7 cellular contexts compared by ENCODE assay signal in genomic region chr19:48241771-48242170, GRCh38. TPM values are rescaled to one million over a fixed set of nuclear protein-coding genes. Genes with fewer than 3 reads are reported as not detected.
DNase-seq lines count a peak whose midpoint lies in the region; ATAC-seq lines count a peak whose summit lies in the region.
"Not testable (repeated sequence)": the region's sequence is repeated elsewhere in the genome, so short reads cannot be mapped to it uniquely, and the experiment has no call there.

No MANE protein-coding gene starts in this region.

- H3K4me3 ChIP-seq in CD4-positive, alpha-beta memory T cell (ENCODE audit: low read length in 2 of 2) = not testable (repeated sequence)

- H3K36me3 Mint-ChIP-seq in CD4-positive, alpha-beta memory T cell = peaks cover 45 to 62% of the 10 kb centered on the region in 2 donors
- H3K36me3 Mint-ChIP-seq in activated CD4-positive, alpha-beta T cell treated with anti-CD3 and anti-CD28 coated beads for 36 hours (ENCODE audit: low read depth) = peaks cover 69% of the 10 kb centered on the region
- H3K36me3 Mint-ChIP-seq in activated T-cell treated with anti-CD3 and anti-CD28 coated beads, Interleukin-2, amount 50 U/mL, for 24 hours (ENCODE audit: low read depth) = peaks cover 80% of the 10 kb centered on the region
- H3K36me3 Mint-ChIP-seq in activated naive CD4-positive, alpha-beta T cell treated with anti-CD3 and anti-CD28 coated beads, Interleukin-2, amount 10 ng/mL, durations not matched to agents 7 days and 5 days = peaks cover 69% of the 10 kb centered on the region
- H3K36me3 Mint-ChIP-seq in central memory CD8-positive, alpha-beta T cell (ENCODE audit: insufficient read depth) = peaks cover 50% of the 10 kb centered on the region
- H3K36me3 Mint-ChIP-seq in naive thymus-derived CD8-positive, alpha-beta T cell = peaks cover 5 to 75% (median 40%) of the 10 kb centered on the region in 3 donors
- peaks cover 35 to 55% of the 10 kb centered on the region in 2 donors for H3K36me3 Mint-ChIP-seq in stimulated activated naive B cell treated with anti-CD40 and anti-IgM and Interleukin-4, amounts not matched to agents 10 μg/mL and 1 μg/mL and 100 μg/mL, for 72 hours

- H3K27me3 Mint-ChIP-seq in CD4-positive, alpha-beta memory T cell; activated CD4-positive, alpha-beta T cell treated with anti-CD3 and anti-CD28 coated beads for 36 hours; activated T-cell treated with anti-CD3 and anti-CD28 coated beads, Interleukin-2, amount 50 U/mL, for 24 hours; activated naive CD4-positive, alpha-beta T cell treated with anti-CD3 and anti-CD28 coated beads, Interleukin-2, amount 10 ng/mL, durations not matched to agents 7 days and 5 days; central memory CD8-positive, alpha-beta T cell; naive thymus-derived CD8-positive, alpha-beta T cell; stimulated activated naive B cell treated with anti-CD40 and anti-IgM and Interleukin-4, amounts not matched to agents 10 μg/mL and 1 μg/mL and 100 μg/mL, for 72 hours: not testable (repeated sequence)

- ATAC-seq in activated CD4-positive, alpha-beta T cell treated with anti-CD3 and anti-CD28 coated beads for 36 hours; central memory CD8-positive, alpha-beta T cell (replicated peaks; ENCODE audit: extremely low read depth, poor library complexity, severe bottlenecking); naive thymus-derived CD8-positive, alpha-beta T cell; stimulated activated naive B cell treated with anti-CD40 and anti-IgM and Interleukin-4, amounts not matched to agents 10 μg/mL and 1 μg/mL and 100 μg/mL, for 72 hours (replicated peaks): not testable (repeated sequence)

- H3K9me3 Mint-ChIP-seq in CD4-positive, alpha-beta memory T cell; activated CD4-positive, alpha-beta T cell treated with anti-CD3 and anti-CD28 coated beads for 36 hours (ENCODE audit: low read depth); activated T-cell treated with anti-CD3 and anti-CD28 coated beads, Interleukin-2, amount 50 U/mL, for 24 hours; activated naive CD4-positive, alpha-beta T cell treated with anti-CD3 and anti-CD28 coated beads, Interleukin-2, amount 10 ng/mL, durations not matched to agents 7 days and 5 days; central memory CD8-positive, alpha-beta T cell; naive thymus-derived CD8-positive, alpha-beta T cell; stimulated activated naive B cell treated with anti-CD40 and anti-IgM and Interleukin-4, amounts not matched to agents 10 μg/mL and 1 μg/mL and 100 μg/mL, for 72 hours: not testable (repeated sequence)

- not testable (repeated sequence) for H3K27ac ChIP-seq in CD4-positive, alpha-beta memory T cell (ENCODE audit: low read depth, low read length)

- H3K36me3 ChIP-seq in CD4-positive, alpha-beta memory T cell (ENCODE audit: insufficient read depth, low read length) = peaks cover 20% of the 10 kb centered on the region

- peak overlapping the region in 6 of 7 donors; percentile 54 to 84 (median 75) for H3K27ac Mint-ChIP-seq in CD4-positive, alpha-beta memory T cell
- H3K27ac Mint-ChIP-seq in activated CD4-positive, alpha-beta T cell treated with anti-CD3 and anti-CD28 coated beads for 36 hours = peak overlapping the region; percentile 73
- H3K27ac Mint-ChIP-seq in activated T-cell treated with anti-CD3 and anti-CD28 coated beads, Interleukin-2, amount 50 U/mL, for 24 hours = peak overlapping the region; percentile 60
- peak overlapping the region; percentile 21 for H3K27ac Mint-ChIP-seq in activated naive CD4-positive, alpha-beta T cell treated with anti-CD3 and anti-CD28 coated beads, Interleukin-2, amount 10 ng/mL, durations not matched to agents 7 days and 5 days
- H3K27ac Mint-ChIP-seq in central memory CD8-positive, alpha-beta T cell (ENCODE audit: low read depth) = peak overlapping the region; percentile 75
- peak overlapping the region; percentile 16 to 89 (median 48) for H3K27ac Mint-ChIP-seq in naive thymus-derived CD8-positive, alpha-beta T cell
- peak overlapping the region; percentile 31 for H3K27ac Mint-ChIP-seq in stimulated activated naive B cell treated with anti-CD40 and anti-IgM and Interleukin-4, amounts not matched to agents 10 μg/mL and 1 μg/mL and 100 μg/mL, for 72 hours

- H3K27me3 ChIP-seq in CD4-positive, alpha-beta memory T cell (ENCODE audit: insufficient read depth, low read length) = not testable (repeated sequence)

- not testable (repeated sequence) for DNase-seq in CD4-positive, alpha-beta memory T cell; activated T-cell treated with anti-CD3 and anti-CD28 coated beads, Interleukin-2, amount 50 U/mL, for 24 hours; activated naive CD4-positive, alpha-beta T cell treated with anti-CD3 and anti-CD28 coated beads, Interleukin-2, amount 10 ng/mL, durations not matched to agents 7 days and 5 days; central memory CD8-positive, alpha-beta T cell (ENCODE audit: low spot score in 2 of 2); naive thymus-derived CD8-positive, alpha-beta T cell; stimulated activated naive B cell treated with anti-CD40 and anti-IgM and Interleukin-4, amounts not matched to agents 10 μg/mL and 1 μg/mL and 100 μg/mL, for 72 hours
- peak; percentile 37 for DNase-seq in activated CD4-positive, alpha-beta T cell treated with anti-CD3 and anti-CD28 coated beads for 36 hours

- not testable (repeated sequence) for H3K9me3 ChIP-seq in CD4-positive, alpha-beta memory T cell (ENCODE audit: control insufficient read depth in 1 of 2, low read length in 2 of 2)

- peaks cover 29 to 54% (median 41%) of the 10 kb centered on the region in 4 donors for H3K4me1 Mint-ChIP-seq in CD4-positive, alpha-beta memory T cell
- H3K4me1 Mint-ChIP-seq in activated CD4-positive, alpha-beta T cell treated with anti-CD3 and anti-CD28 coated beads for 36 hours = peaks cover 59% of the 10 kb centered on the region
- peaks cover 64% of the 10 kb centered on the region for H3K4me1 Mint-ChIP-seq in activated T-cell treated with anti-CD3 and anti-CD28 coated beads, Interleukin-2, amount 50 U/mL, for 24 hours (ENCODE audit: low read depth)
- peaks cover 48% of the 10 kb centered on the region for H3K4me1 Mint-ChIP-seq in activated naive CD4-positive, alpha-beta T cell treated with anti-CD3 and anti-CD28 coated beads, Interleukin-2, amount 10 ng/mL, durations not matched to agents 7 days and 5 days
- peaks cover 34% of the 10 kb centered on the region for H3K4me1 Mint-ChIP-seq in central memory CD8-positive, alpha-beta T cell
- H3K4me1 Mint-ChIP-seq in naive thymus-derived CD8-positive, alpha-beta T cell = peaks cover 15 to 51% (median 39%) of the 10 kb centered on the region in 4 donors
- H3K4me1 Mint-ChIP-seq in stimulated activated naive B cell treated with anti-CD40 and anti-IgM and Interleukin-4, amounts not matched to agents 10 μg/mL and 1 μg/mL and 100 μg/mL, for 72 hours = peaks cover 22 to 42% of the 10 kb centered on the region in 2 donors

- CTCF ChIA-PET in CD4-positive, alpha-beta memory T cell (lab: Charles Lee; ENCODE audit: partially characterized antibody) = interaction anchor here (1.7 kb wide), 1 partner anchor 19 kb away, joined by 6 read pairs; no protein-coding TSS in a partner anchor
- CTCF ChIA-PET in activated CD4-positive, alpha-beta T cell treated with anti-CD3 and anti-CD28 coated beads for 36 hours (lab: Charles Lee); activated naive CD4-positive, alpha-beta T cell treated with anti-CD3 and anti-CD28 coated beads, Interleukin-2, amount 10 ng/mL, durations not matched to agents 7 days and 5 days (lab: Charles Lee): not testable (repeated sequence)

- intact Hi-C loops in CD4-positive, alpha-beta memory T cell (cut with micrococcal nuclease); activated CD4-positive, alpha-beta T cell treated with anti-CD3 and anti-CD28 coated beads for 36 hours (cut with DNase I, micrococcal nuclease): not testable (repeated sequence)

- H3K4me3 Mint-ChIP-seq in CD4-positive, alpha-beta memory T cell; activated CD4-positive, alpha-beta T cell treated with anti-CD3 and anti-CD28 coated beads for 36 hours; activated T-cell treated with anti-CD3 and anti-CD28 coated beads, Interleukin-2, amount 50 U/mL, for 24 hours; activated naive CD4-positive, alpha-beta T cell treated with anti-CD3 and anti-CD28 coated beads, Interleukin-2, amount 10 ng/mL, durations not matched to agents 7 days and 5 days; central memory CD8-positive, alpha-beta T cell; stimulated activated naive B cell treated with anti-CD40 and anti-IgM and Interleukin-4, amounts not matched to agents 10 μg/mL and 1 μg/mL and 100 μg/mL, for 72 hours: not testable (repeated sequence)
- H3K4me3 Mint-ChIP-seq in naive thymus-derived CD8-positive, alpha-beta T cell = peak overlapping the region in 1 of 10 donors; percentile 24

- H3K4me1 ChIP-seq in CD4-positive, alpha-beta memory T cell (ENCODE audit: insufficient read depth, low read length) = peaks cover 32% of the 10 kb centered on the region

- POLR2A ChIA-PET in CD4-positive, alpha-beta memory T cell (lab: Charles Lee; ENCODE audit: partially characterized antibody) = interaction anchor here (1.2 kb wide), 1 partner anchor 7 kb away, joined by 3 read pairs; no protein-coding TSS in a partner anchor
- POLR2A ChIA-PET in activated CD4-positive, alpha-beta T cell treated with anti-CD3 and anti-CD28 coated beads for 36 hours (lab: Charles Lee); naive thymus-derived CD8-positive, alpha-beta T cell (lab: Charles Lee): not testable (repeated sequence)

RNA-seq across cellular contexts. Expression of gene CARD8, which starts 13.9 kb away (rescaled TPM):
- total RNA-seq in CD4-positive, alpha-beta memory T cell = 100 to 1,000 TPM; 310 to 316 TPM
- polyA plus RNA-seq in CD4-positive, alpha-beta memory T cell = 10 to 100 TPM; 74.9 to 90.5 TPM
- 100 to 1,000 TPM; 109 to 118 TPM for total RNA-seq in activated CD4-positive, alpha-beta T cell treated with anti-CD3 and anti-CD28 coated beads for 36 hours
- total RNA-seq in naive thymus-derived CD8-positive, alpha-beta T cell = 100 to 1,000 TPM; 301 to 314 TPM
- 100 to 1,000 TPM in 1 of 3 donors, 10 to 100 TPM in 2; 73.3 to 104 (median 87.7) TPM for polyA plus RNA-seq in naive thymus-derived CD8-positive, alpha-beta T cell

RNA-seq across cellular contexts. Expression of gene ZNF114, which starts 28.1 kb away (rescaled TPM):
- total RNA-seq in CD4-positive, alpha-beta memory T cell = under 1 TPM in 1 of 2 experiments, not detected in 1; 0.36 TPM
- not detected for polyA plus RNA-seq in CD4-positive, alpha-beta memory T cell
- under 1 TPM in 1 of 2 experiments, not detected in 1; 0.12 TPM for total RNA-seq in activated CD4-positive, alpha-beta T cell treated with anti-CD3 and anti-CD28 coated beads for 36 hours
- total RNA-seq in naive thymus-derived CD8-positive, alpha-beta T cell = not detected
- under 1 TPM in 1 of 3 donors, not detected in 2; 0.17 TPM for polyA plus RNA-seq in naive thymus-derived CD8-positive, alpha-beta T cell

Comparison
In these comparisons a context has a peak if more than half of its experiments do, and no peak if none do; other contexts are left out.
1. H3K27ac Mint-ChIP-seq: peak in every context shown above with its lines; median percentile 75 in CD4-positive, alpha-beta memory T cell; 75 in central memory CD8-positive, alpha-beta T cell; 73 in activated CD4-positive, alpha-beta T cell treated with anti-CD3 and anti-CD28 coated beads for 36 hours; 60 in activated T-cell treated with anti-CD3 and anti-CD28 coated beads, Interleukin-2, amount 50 U/mL, for 24 hours; 48 in naive thymus-derived CD8-positive, alpha-beta T cell; 31 in stimulated activated naive B cell treated with anti-CD40 and anti-IgM and Interleukin-4, amounts not matched to agents 10 μg/mL and 1 μg/mL and 100 μg/mL, for 72 hours; 21 in activated naive CD4-positive, alpha-beta T cell treated with anti-CD3 and anti-CD28 coated beads, Interleukin-2, amount 10 ng/mL, durations not matched to agents 7 days and 5 days.